14 cellular contexts compared by ENCODE assay signal in the genomic region with DNA sequence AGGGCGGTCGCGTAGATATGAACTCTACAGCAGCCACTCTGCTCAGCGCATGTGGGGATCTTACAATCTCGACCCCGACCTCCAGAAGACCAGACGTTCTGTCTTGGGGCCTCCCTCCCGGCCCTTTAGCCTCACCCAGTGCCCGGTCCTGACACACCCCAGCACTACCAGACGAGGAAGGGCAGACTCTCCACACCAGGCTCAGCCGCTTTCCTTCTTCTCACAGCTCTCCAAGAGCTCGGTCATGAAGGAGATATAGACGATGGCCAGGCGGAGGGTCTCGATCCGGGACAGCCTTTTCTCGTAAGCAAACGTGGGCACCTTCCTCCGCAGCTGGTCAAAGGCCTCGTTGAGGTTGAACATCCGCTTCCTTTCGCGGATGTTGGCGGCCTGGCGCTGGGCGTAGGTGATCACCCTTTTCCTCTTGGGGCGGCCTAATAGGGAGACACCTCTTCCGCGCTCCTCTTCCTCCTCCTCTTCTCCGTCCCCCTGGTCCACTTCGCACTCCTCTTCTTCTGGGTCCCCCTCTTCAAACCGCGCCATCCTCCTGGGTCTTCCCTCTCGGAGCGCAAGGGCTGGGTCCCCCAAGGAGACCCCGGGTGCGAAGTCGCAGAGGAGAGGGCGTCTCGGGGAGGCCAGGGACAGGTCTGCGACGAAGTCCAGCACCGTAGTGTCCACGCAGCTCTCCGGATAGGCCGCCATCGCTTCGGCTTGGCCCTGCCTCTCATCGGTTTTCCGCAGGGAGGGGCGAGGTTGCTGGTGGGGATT. TPM values are rescaled to one million over a fixed set of nuclear protein-coding genes. Genes with fewer than 3 reads are reported as not detected.
A peak's percentile ranks its signal among the peaks of the same experiment; 100 is the strongest.
DNase-seq lines count a peak whose midpoint lies in the region; ATAC-seq, FAIRE-seq and TF ChIP-seq lines count a peak whose summit lies in the region.
"Had no signal": no experiment of that assay in that cellular context is flagged by ENCODE, and none has a peak within 500 bp of the region (broad histone marks: within the 10 kb centered on the region; RNA-seq: fewer than 3 reads in every experiment).

A gene with protein sequence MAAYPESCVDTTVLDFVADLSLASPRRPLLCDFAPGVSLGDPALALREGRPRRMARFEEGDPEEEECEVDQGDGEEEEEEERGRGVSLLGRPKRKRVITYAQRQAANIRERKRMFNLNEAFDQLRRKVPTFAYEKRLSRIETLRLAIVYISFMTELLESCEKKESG (minus strand): TSS at position 761 of the 768 bp plus-strand sequence. CDS start 59 bp downstream, at position 702.

- no peak within 1 kb of the TSS for H3K27ac ChIP-seq in kidney (ENCODE audit: low read depth in 2 of 2, low read length in 2 of 2)

- H3K36me3 ChIP-seq in kidney (ENCODE audit: control insufficient read depth in 1 of 2, insufficient read depth in 2 of 2, low read length in 2 of 2) (no peaks in the 10 kb centered on the region), skeletal muscle satellite cell (ENCODE audit: insufficient read depth, low read length) (no peaks in the 10 kb centered on the region)

- H3K9me3 ChIP-seq in kidney (ENCODE audit: control insufficient read depth in 1 of 2, low read length in 2 of 2) (no peaks in the 10 kb centered on the region), skeletal muscle satellite cell (replicated peaks; ENCODE audit: low read length) (no peaks in the 10 kb centered on the region)

- CTCF ChIA-PET in GM10248 (lab: Yijun Ruan, JAX), result no interaction called here

- H3K4me1 ChIP-seq in kidney (ENCODE audit: control insufficient read depth in 1 of 2, insufficient read depth in 1 of 2, low read depth in 1 of 2, low read length in 2 of 2) (no peaks in the 10 kb centered on the region), skeletal muscle satellite cell (ENCODE audit: control insufficient read depth, insufficient read depth, low read length) (peaks cover 15% of the 10 kb centered on the region)

- H3K9ac ChIP-seq in kidney (ENCODE audit: low read length in 2 of 2) (no peak within 1 kb of the TSS), skeletal muscle satellite cell (ENCODE audit: low read depth, low read length) (no peak within 1 kb of the TSS)

- intact Hi-C loops in kidney (cut with DNase I), result no loop called here

- no peak for FAIRE-seq in kidney (lab: Jason Lieb, UNC)
- no peak for FAIRE-seq in urothelium cell line (lab: Jason Lieb, UNC)
- FAIRE-seq: K562 had no signal

- in situ Hi-C loops in astrocyte of the spinal cord (cut with HindIII; ENCODE audit: low sequenced_read_pairs), result no loop called here

- no peak for TF ChIP-seq CTCF in GM10248 (IDR thresholded peaks at IDR 0.05; ENCODE audit: control extremely low read depth, extremely low read depth, low read depth, missing control alignments)
- TF ChIP-seq CTCF in astrocyte of the spinal cord (IDR thresholded peaks at IDR 0.05; ENCODE audit: low read depth, low read length), result no peak
- no peak for TF ChIP-seq CTCF in kidney (IDR thresholded peaks at IDR 0.05; ENCODE audit: borderline replicate concordance, extremely low read depth, insufficient read depth)

- POLR2A ChIA-PET in GM10248 (lab: Yijun Ruan, JAX), result no interaction called here

- H3K27me3 ChIP-seq in skeletal muscle satellite cell (ENCODE audit: control insufficient read depth, insufficient read depth, low read length), result peaks cover 27% of the 10 kb centered on the region

- H3K4me2 ChIP-seq in skeletal muscle satellite cell (ENCODE audit: low read length), result peak within 1 kb of the TSS; percentile 79

- DNase-seq in GM10248 (ENCODE audit: extremely low spot score) (peak; percentile 5), astrocyte of the spinal cord (ENCODE audit: low read depth, low spot score) (no peak), kidney (peak; percentile 58), urothelium cell line (ENCODE audit: low spot score) (no peak), NCI-H1436 (lab: John Stamatoyannopoulos, UW) (no peak)
- no peak for DNase-seq in stimulated activated CD4-positive, alpha-beta T cell treated with anti-CD3 and anti-CD28 coated beads, Interleukin-4, amount 100 ng/mL, for 1 hour
- DNase-seq: activated effector memory CD4-positive, alpha-beta T cell treated with anti-CD3 and anti-CD28 coated beads, Interleukin-2, amount 50 U/mL, for 16 hours; CD4-positive, alpha-beta T cell; midbrain; T-helper 2 cell had no signal

- peak within 1 kb of the TSS; percentile 12 for H3K4me3 ChIP-seq in astrocyte of the spinal cord (ENCODE audit: low read depth, low read length)
- no peak within 1 kb of the TSS for H3K4me3 ChIP-seq in kidney (ENCODE audit: low read length in 2 of 2)
- H3K4me3 ChIP-seq in skeletal muscle satellite cell (ENCODE audit: low read length), result peak within 1 kb of the TSS; percentile 61
- H3K4me3 ChIP-seq: K562 had no signal

- ATAC-seq in HG03280 (IDR thresholded peaks at IDR 0.05; ENCODE audit: unreplicated experiment), result no peak
- ATAC-seq: K562 had no signal

RNA-seq across cellular contexts. Expression of the gene that starts here (rescaled TPM):
- total RNA-seq in kidney, result not detected
- not detected for polyA plus RNA-seq in kidney (ENCODE audit: insufficient read depth, low read depth, low replicate concordance)
- total RNA-seq in skeletal muscle satellite cell (2012; rRNA removed), result not detected in 2 replicates
- total RNA-seq: CD4-positive, alpha-beta T cell; glomerular endothelial cell; K562 had no signal
- polyA plus RNA-seq: K562 had no signal

Comparison
In these comparisons a context has a peak if more than half of its experiments do, and no peak if none do; other contexts are left out.
1. Peak in DNase-seq in kidney; RNA of the gene not detected or under 1 TPM.
2. H3K4me3 ChIP-seq: peak in astrocyte of the spinal cord (single experiment) and skeletal muscle satellite cell (single experiment); none in kidney (0 of 2).